In genomic region chr15:65223996-65224395, GRCh38 we compare ENCODE assay signal across 2 cellular contexts.
TF ChIP-seq lines count a peak whose summit lies in the region.

No MANE protein-coding gene starts in this region.

TF ChIP-seq in HepG2, 621 proteins besides CTCF, POLR2A, EP300 and RAD21:
- TF ChIP-seq ZSCAN25 (CRISPR knock-in tag; IDR thresholded peaks at IDR 0.05) (no peak), ZFP82 (CRISPR knock-in tag; IDR thresholded peaks at IDR 0.05; ENCODE audit: borderline replicate concordance) (no peak), ZNF619 (CRISPR knock-in tag; IDR thresholded peaks at IDR 0.05) (no peak), SAFB2 (CRISPR knock-in tag; IDR thresholded peaks at IDR 0.05; ENCODE audit: borderline replicate concordance, low read depth) (no peak), KAT8 (CRISPR knock-in tag; IDR thresholded peaks at IDR 0.05) (no peak), ZNF460 (CRISPR knock-in tag; IDR thresholded peaks at IDR 0.05; ENCODE audit: borderline replicate concordance) (peak; percentile 61; the same call in 1 of the 2 replicates)
TF ChIP-seq in HepG2: peak in this region for 1.

TF ChIP-seq in K562, 482 proteins besides CTCF, POLR2A, EP300 and RAD21:
- TF ChIP-seq SPI1 (IDR thresholded peaks at IDR 0.05; ENCODE audit: borderline replicate concordance, low read depth, low read length): 0 out of 2 replicates have a peak, but pooled peaks have one; percentile 24
- TF ChIP-seq BRD4 (IDR thresholded peaks at IDR 0.05): no peak
